In the genomic region with DNA sequence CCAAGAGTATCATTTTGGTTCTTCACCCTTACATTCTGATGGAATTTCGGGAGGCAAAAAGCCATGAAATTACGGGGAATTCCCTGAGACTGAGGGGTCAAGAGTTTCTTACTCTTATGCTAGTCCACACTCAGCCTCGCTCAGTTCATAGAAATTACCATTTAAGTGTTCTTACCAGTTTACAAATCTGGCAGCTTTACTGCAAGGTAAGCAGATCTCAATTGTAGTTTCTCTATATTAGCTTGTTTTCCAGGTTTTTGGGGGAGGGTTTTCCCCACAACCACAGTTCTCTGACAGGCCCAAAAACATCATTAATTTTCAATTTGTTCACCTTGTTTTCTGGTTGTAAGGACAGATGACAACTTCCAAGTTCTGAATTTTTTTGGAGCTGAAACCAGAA, we compare ENCODE assay signal across 39 cellular contexts.
"Had no signal": no experiment of that assay in that cellular context is flagged by ENCODE, and none has a peak within 500 bp of the region (broad histone marks: within the 10 kb centered on the region; RNA-seq: fewer than 3 reads in every experiment).

No MANE protein-coding gene starts in this region.

- H3K27ac ChIP-seq: adrenal gland, ascending aorta, body of pancreas, brain microvascular endothelial cell, breast epithelium, cardiac muscle cell had no signal

- DNase-seq: activated effector memory CD4-positive, alpha-beta T cell treated with anti-CD3 and anti-CD28 coated beads, Interleukin-2, amount 50 U/mL, for 16 hours; activated effector memory CD4-positive, alpha-beta T cell treated with Interleukin-2 at 50 U/mL for 16 hours; activated gamma-delta T cell; activated gamma-delta T cell treated with Interleukin-2 at 50 U/mL for 16 hours; activated naive CD4-positive, alpha-beta T cell; activated naive CD4-positive, alpha-beta T cell treated with anti-CD3 and anti-CD28 coated beads for 36 hours; activated naive CD4-positive, alpha-beta T cell treated with anti-CD3 and anti-CD28 coated beads, Interleukin-2, amount 10 ng/mL, durations not matched to agents 7 days and 5 days; activated naive CD4-positive, alpha-beta T cell treated with anti-CD3 and anti-CD28 coated beads, Interleukin-2, amount 50 U/mL, for 16 hours; activated naive CD4-positive, alpha-beta T cell treated with Interleukin-2 at 50 U/mL for 16 hours; activated naive CD8-positive, alpha-beta T cell treated with anti-CD3 and anti-CD28 coated beads for 36 hours; activated naive CD8-positive, alpha-beta T cell treated with anti-CD3 and anti-CD28 coated beads, Interleukin-2, amount 10 ng/mL, durations not matched to agents 7 days and 5 days; activated naive CD8-positive, alpha-beta T cell treated with anti-CD3 and anti-CD28 coated beads, Interleukin-2, amount 50 U/mL, for 24 hours; activated T-cell treated with anti-CD3 and anti-CD28 coated beads, Interleukin-2, amount 50 U/mL, for 4 hours; activated T-cell treated with anti-CD3 and anti-CD28 coated beads, Interleukin-2, amount 50 U/mL, for 48 hours; activated T-cell treated with anti-CD3 and anti-CD28 coated beads, Interleukin-2, amount 50 U/mL, for 72 hours; adrenal gland; amniotic stem cell; amygdala; anterior cingulate cortex; aorta; body of pancreas; brain microvascular endothelial cell; caudate nucleus; central memory CD4-positive, alpha-beta T cell; cerebellar nuclear complex had no signal

- H3K4me3 ChIP-seq: adrenal gland, ascending aorta, body of pancreas, breast epithelium, cardiac muscle cell had no signal

- H3K27me3 ChIP-seq: adrenal gland, ascending aorta, body of pancreas, brain microvascular endothelial cell, breast epithelium, cardiac muscle cell had no signal

- H3K4me3 Mint-ChIP-seq: activated naive CD4-positive, alpha-beta T cell treated with anti-CD3 and anti-CD28 coated beads for 36 hours; activated naive CD4-positive, alpha-beta T cell treated with anti-CD3 and anti-CD28 coated beads, Interleukin-2, amount 10 ng/mL, durations not matched to agents 7 days and 5 days; activated naive CD4-positive, alpha-beta T cell treated with anti-CD3 and anti-CD28 coated beads, Interleukin-2, amount 50 U/mL, for 24 hours; activated naive CD8-positive, alpha-beta T cell; activated naive CD8-positive, alpha-beta T cell treated with anti-CD3 and anti-CD28 coated beads for 36 hours; activated naive CD8-positive, alpha-beta T cell treated with anti-CD3 and anti-CD28 coated beads, Interleukin-2, amount 10 ng/mL, durations not matched to agents 7 days and 5 days; activated naive CD8-positive, alpha-beta T cell treated with anti-CD3 and anti-CD28 coated beads, Interleukin-2, amount 50 U/mL, for 24 hours; activated T-cell treated with anti-CD3 and anti-CD28 coated beads, Interleukin-2, amount 50 U/mL, for 4 hours; activated T-cell treated with anti-CD3 and anti-CD28 coated beads, Interleukin-2, amount 50 U/mL, for 72 hours; activated T-helper 1 cell treated with anti-CD3 and anti-CD28 coated beads, Interleukin-12 subunit alpha, Interleukin-12 subunit beta, Interleukin-2, Interleukin-4 antibody, amounts not matched to agents 30 ng/mL and 10 ng/mL and 1 ng/mL, durations not matched to agents 14 hours and 24 hours and 36 hours; activated T-helper 17 cell treated with anti-CD3 and anti-CD28 coated beads, Interleukin-2, amount 50 U/mL, for 72 hours; brain; central memory CD8-positive, alpha-beta T cell had no signal

- H3K36me3 Mint-ChIP-seq: activated naive CD4-positive, alpha-beta T cell treated with anti-CD3 and anti-CD28 coated beads, Interleukin-2, amount 10 ng/mL, durations not matched to agents 7 days and 5 days; activated naive CD4-positive, alpha-beta T cell treated with anti-CD3 and anti-CD28 coated beads, Interleukin-2, amount 50 U/mL, for 72 hours; activated naive CD8-positive, alpha-beta T cell treated with anti-CD3 and anti-CD28 coated beads for 36 hours; activated naive CD8-positive, alpha-beta T cell treated with anti-CD3 and anti-CD28 coated beads, Interleukin-2, amount 10 ng/mL, durations not matched to agents 7 days and 5 days; brain had no signal

- H3K4me1 Mint-ChIP-seq: activated naive CD4-positive, alpha-beta T cell treated with anti-CD3 and anti-CD28 coated beads, Interleukin-2, amount 10 ng/mL, durations not matched to agents 7 days and 5 days; activated naive CD4-positive, alpha-beta T cell treated with anti-CD3 and anti-CD28 coated beads, Interleukin-2, amount 50 U/mL, for 24 hours; activated naive CD8-positive, alpha-beta T cell treated with anti-CD3 and anti-CD28 coated beads for 36 hours; activated naive CD8-positive, alpha-beta T cell treated with anti-CD3 and anti-CD28 coated beads, Interleukin-2, amount 10 ng/mL, durations not matched to agents 7 days and 5 days; activated naive CD8-positive, alpha-beta T cell treated with anti-CD3 and anti-CD28 coated beads, Interleukin-2, amount 50 U/mL, for 24 hours; activated T-helper 17 cell treated with anti-CD3 and anti-CD28 coated beads, Interleukin-2, amount 50 U/mL, for 72 hours; brain; central memory CD8-positive, alpha-beta T cell had no signal

- FAIRE-seq: astrocyte, bronchial epithelial cell, colon had no signal

- ATAC-seq: activated naive CD4-positive, alpha-beta T cell treated with anti-CD3 and anti-CD28 coated beads, Interleukin-2, amount 50 U/mL, for 72 hours; activated naive CD8-positive, alpha-beta T cell treated with anti-CD3 and anti-CD28 coated beads, Interleukin-2, amount 50 U/mL, for 24 hours; activated T-cell treated with anti-CD3 and anti-CD28 coated beads, Interleukin-2, amount 50 U/mL, for 4 hours; activated T-cell treated with anti-CD3 and anti-CD28 coated beads, Interleukin-2, amount 50 U/mL, for 72 hours; activated T-helper 17 cell treated with anti-CD3 and anti-CD28 coated beads, Interleukin-2, amount 50 U/mL, for 72 hours; body of pancreas had no signal

- H3K9me3 Mint-ChIP-seq: activated T-helper 1 cell treated with anti-CD3 and anti-CD28 coated beads, Interleukin-12 subunit alpha, Interleukin-12 subunit beta, Interleukin-2, Interleukin-4 antibody, amounts not matched to agents 30 ng/mL and 10 ng/mL and 1 ng/mL, durations not matched to agents 14 hours and 24 hours and 36 hours had no signal

- H3K4me1 ChIP-seq: adrenal gland, ascending aorta, body of pancreas, breast epithelium had no signal

- H3K27me3 Mint-ChIP-seq: activated naive CD4-positive, alpha-beta T cell treated with anti-CD3 and anti-CD28 coated beads, Interleukin-2, amount 10 ng/mL, durations not matched to agents 7 days and 5 days; activated naive CD8-positive, alpha-beta T cell; activated naive CD8-positive, alpha-beta T cell treated with anti-CD3 and anti-CD28 coated beads for 36 hours; activated naive CD8-positive, alpha-beta T cell treated with anti-CD3 and anti-CD28 coated beads, Interleukin-2, amount 10 ng/mL, durations not matched to agents 7 days and 5 days; activated T-helper 17 cell treated with anti-CD3 and anti-CD28 coated beads, Interleukin-2, amount 50 U/mL, for 72 hours had no signal

- H3K27ac Mint-ChIP-seq: activated naive CD4-positive, alpha-beta T cell treated with anti-CD3 and anti-CD28 coated beads for 36 hours; activated naive CD4-positive, alpha-beta T cell treated with anti-CD3 and anti-CD28 coated beads, Interleukin-2, amount 10 ng/mL, durations not matched to agents 7 days and 5 days; activated naive CD4-positive, alpha-beta T cell treated with anti-CD3 and anti-CD28 coated beads, Interleukin-2, amount 50 U/mL, for 24 hours; activated naive CD4-positive, alpha-beta T cell treated with anti-CD3 and anti-CD28 coated beads, Interleukin-2, amount 50 U/mL, for 72 hours; activated naive CD8-positive, alpha-beta T cell; activated naive CD8-positive, alpha-beta T cell treated with anti-CD3 and anti-CD28 coated beads for 36 hours; activated naive CD8-positive, alpha-beta T cell treated with anti-CD3 and anti-CD28 coated beads, Interleukin-2, amount 10 ng/mL, durations not matched to agents 7 days and 5 days; activated naive CD8-positive, alpha-beta T cell treated with anti-CD3 and anti-CD28 coated beads, Interleukin-2, amount 50 U/mL, for 24 hours; activated T-cell treated with anti-CD3 and anti-CD28 coated beads, Interleukin-2, amount 50 U/mL, for 72 hours; activated T-helper 1 cell treated with anti-CD3 and anti-CD28 coated beads, Interleukin-12 subunit alpha, Interleukin-12 subunit beta, Interleukin-2, Interleukin-4 antibody, amounts not matched to agents 30 ng/mL and 10 ng/mL and 1 ng/mL, durations not matched to agents 14 hours and 24 hours and 36 hours; activated T-helper 17 cell treated with anti-CD3 and anti-CD28 coated beads, Interleukin-2, amount 50 U/mL, for 72 hours; activated T-helper 2 cell treated with anti-CD3 and anti-CD28 coated beads, Interferon-gamma antibody, Interleukin-2, Interleukin-4, amounts not matched to agents 10 μg/mL and 5 μg/mL and 100 μg/mL, durations not matched to agents 14 hours and 24 hours and 36 hours; brain had no signal

- H3K36me3 ChIP-seq: adrenal gland, ascending aorta, brain microvascular endothelial cell, breast epithelium, cardiac muscle cell had no signal

- H3K9me3 ChIP-seq: adrenal gland, body of pancreas had no signal
